Comparison of ENCODE assay signal across 23 cellular contexts in genomic region chr4:85748654-85749053, GRCh38.
DNase-seq lines count a peak whose midpoint lies in the region; ATAC-seq and TF ChIP-seq lines count a peak whose summit lies in the region.
"Had no signal": no experiment of that assay in that cellular context is flagged by ENCODE, and none has a peak within 500 bp of the region (broad histone marks: within the 10 kb centered on the region; RNA-seq: fewer than 3 reads in every experiment).

No MANE protein-coding gene starts in this region.

- no peak overlapping the region for H2BK15ac ChIP-seq in mesendoderm (replicated peaks; ENCODE audit: low read depth)

- H3K27me3 ChIP-seq in cardiac muscle cell (no peaks in the 10 kb centered on the region), mesendoderm (ENCODE audit: insufficient read depth, low read length, poor library complexity) (no peaks in the 10 kb centered on the region)
- H3K27me3 ChIP-seq: foreskin keratinocyte, hepatocyte, left lung had no signal

- intact Hi-C loops in cardiac septum (cut with DNase I): loop anchor here (5.0 kb wide), 2 partner anchors 376 to 601 kb away; no protein-coding TSS in a partner anchor
- intact Hi-C loops in activated T-helper 1 cell treated with anti-CD3 and anti-CD28 coated beads, Interleukin-12 subunit alpha, Interleukin-12 subunit beta, Interleukin-2, Interleukin-4 antibody, amounts not matched to agents 30 ng/mL and 10 ng/mL and 1 ng/mL, durations not matched to agents 14 hours and 24 hours and 36 hours (cut with micrococcal nuclease): loop anchor here (1.0 kb wide), 2 partner anchors 601 to 664 kb away; no protein-coding TSS in a partner anchor
- intact Hi-C loops in sciatic nerve (cut with DNase I): loop anchor here (10.0 kb wide), 1 partner anchor 594 kb away; no protein-coding TSS in a partner anchor

- H3K79me1 ChIP-seq in mesendoderm (ENCODE audit: low read length): no peaks in the 10 kb centered on the region

- H3K4me3 ChIP-seq in cardiac muscle cell (no peak overlapping the region), choroid plexus epithelial cell (ENCODE audit: low read depth, low read length) (no peak overlapping the region), mesendoderm (ENCODE audit: low read length) (no peak overlapping the region)
- H3K4me3 ChIP-seq: A549, GM23338, hepatocyte, left lung had no signal

- peak overlapping the region; percentile 54 for H3K56ac ChIP-seq in mesendoderm (ENCODE audit: low read length)

- no peak overlapping the region for H3K4me3 Mint-ChIP-seq in activated T-helper 1 cell treated with anti-CD3 and anti-CD28 coated beads, Interleukin-12 subunit alpha, Interleukin-12 subunit beta, Interleukin-2, Interleukin-4 antibody, amounts not matched to agents 30 ng/mL and 10 ng/mL and 1 ng/mL, durations not matched to agents 14 hours and 24 hours and 36 hours
- H3K4me3 Mint-ChIP-seq: activated CD4-positive, alpha-beta T cell treated with anti-CD3 and anti-CD28 coated beads, Interleukin-2, amount 10 ng/mL, durations not matched to agents 24 days and 14 days; activated CD8-positive, alpha-beta memory T cell treated with anti-CD3 and anti-CD28 coated beads, Interleukin-2, amount 10 ng/mL, durations not matched to agents 7 days and 5 days; GM23338; HFFc6; immature natural killer cell; T-helper 2 cell treated with Interferon-gamma antibody and Interleukin-4, amounts not matched to agents 5 μg/mL and 100 μg/mL, for 36 hours; type B pancreatic cell had no signal

- no peak overlapping the region for H3K18ac ChIP-seq in mesendoderm (ENCODE audit: low read length)

- ATAC-seq in sciatic nerve (no peak), HG02973 (IDR thresholded peaks at IDR 0.05; ENCODE audit: unreplicated experiment) (no peak)

- no peak overlapping the region for H3K27ac ChIP-seq in cardiac muscle cell
- no peak overlapping the region for H3K27ac ChIP-seq in mesendoderm (ENCODE audit: low read depth, low read length)
- H3K27ac ChIP-seq: A549, epithelial cell of prostate, foreskin keratinocyte, hepatocyte, left lung had no signal

- no peaks in the 10 kb centered on the region for H3K9me3 Mint-ChIP-seq in activated T-helper 1 cell treated with anti-CD3 and anti-CD28 coated beads, Interleukin-12 subunit alpha, Interleukin-12 subunit beta, Interleukin-2, Interleukin-4 antibody, amounts not matched to agents 30 ng/mL and 10 ng/mL and 1 ng/mL, durations not matched to agents 14 hours and 24 hours and 36 hours
- H3K9me3 Mint-ChIP-seq: activated CD4-positive, alpha-beta T cell treated with anti-CD3 and anti-CD28 coated beads, Interleukin-2, amount 10 ng/mL, durations not matched to agents 24 days and 14 days; GM23338; HFFc6; T-helper 2 cell treated with Interferon-gamma antibody and Interleukin-4, amounts not matched to agents 5 μg/mL and 100 μg/mL, for 36 hours; type B pancreatic cell had no signal

- peak; percentile 37 to 61 for DNase-seq in cardiac muscle cell (ENCODE audit: low read depth in 1 of 2, low spot score in 1 of 2)
- DNase-seq in cardiac septum (ENCODE audit: low spot score): no peak
- DNase-seq in choroid plexus epithelial cell (ENCODE audit: low read depth): peak; percentile 53
- no peak for DNase-seq in mesendoderm
- no peak for DNase-seq in activated T-helper 1 cell treated with anti-CD3 and anti-CD28 coated beads, Interleukin-12 subunit alpha, Interleukin-12 subunit beta, Interleukin-2, Interleukin-4 antibody, amounts not matched to agents 30 ng/mL and 10 ng/mL and 1 ng/mL, durations not matched to agents 14 hours and 24 hours and 36 hours (ENCODE audit: low spot score)
- no peak for DNase-seq in sciatic nerve (ENCODE audit: low spot score)
- no peak for DNase-seq in hippocampal formation (lab: John Stamatoyannopoulos, UW)
- DNase-seq: activated CD8-positive, alpha-beta memory T cell treated with anti-CD3 and anti-CD28 coated beads, Interleukin-2, amount 10 ng/mL, durations not matched to agents 7 days and 5 days; activated naive CD4-positive, alpha-beta T cell treated with anti-CD3 and anti-CD28 coated beads, Interleukin-2, amount 50 U/mL, for 16 hours; HFFc6; immature natural killer cell; left lung; NCI-H2171 treated with DMSO at 0.1 percent for 48 hours; stimulated activated CD8-positive, alpha-beta memory T cell treated with anti-CD3 and anti-CD28 coated beads, Interleukin-4, amount 100 ng/mL, for 48 hours had no signal

- no peaks in the 10 kb centered on the region for H3K36me3 Mint-ChIP-seq in activated T-helper 1 cell treated with anti-CD3 and anti-CD28 coated beads, Interleukin-12 subunit alpha, Interleukin-12 subunit beta, Interleukin-2, Interleukin-4 antibody, amounts not matched to agents 30 ng/mL and 10 ng/mL and 1 ng/mL, durations not matched to agents 14 hours and 24 hours and 36 hours (ENCODE audit: low read depth)
- H3K36me3 Mint-ChIP-seq: activated CD8-positive, alpha-beta memory T cell treated with anti-CD3 and anti-CD28 coated beads, Interleukin-2, amount 10 ng/mL, durations not matched to agents 7 days and 5 days; immature natural killer cell; type B pancreatic cell had no signal

- H4K8ac ChIP-seq in mesendoderm (ENCODE audit: low read depth, low read length): no peak overlapping the region

- H3K27me3 Mint-ChIP-seq in activated T-helper 1 cell treated with anti-CD3 and anti-CD28 coated beads, Interleukin-12 subunit alpha, Interleukin-12 subunit beta, Interleukin-2, Interleukin-4 antibody, amounts not matched to agents 30 ng/mL and 10 ng/mL and 1 ng/mL, durations not matched to agents 14 hours and 24 hours and 36 hours (ENCODE audit: insufficient read depth): no peaks in the 10 kb centered on the region
- H3K27me3 Mint-ChIP-seq: activated CD4-positive, alpha-beta T cell treated with anti-CD3 and anti-CD28 coated beads, Interleukin-2, amount 10 ng/mL, durations not matched to agents 24 days and 14 days; activated CD8-positive, alpha-beta memory T cell treated with anti-CD3 and anti-CD28 coated beads, Interleukin-2, amount 10 ng/mL, durations not matched to agents 7 days and 5 days; type B pancreatic cell had no signal

- no peak overlapping the region for H3K27ac Mint-ChIP-seq in activated T-helper 1 cell treated with anti-CD3 and anti-CD28 coated beads, Interleukin-12 subunit alpha, Interleukin-12 subunit beta, Interleukin-2, Interleukin-4 antibody, amounts not matched to agents 30 ng/mL and 10 ng/mL and 1 ng/mL, durations not matched to agents 14 hours and 24 hours and 36 hours
- H3K27ac Mint-ChIP-seq: activated CD4-positive, alpha-beta T cell treated with anti-CD3 and anti-CD28 coated beads, Interleukin-2, amount 10 ng/mL, durations not matched to agents 24 days and 14 days; activated CD8-positive, alpha-beta memory T cell treated with anti-CD3 and anti-CD28 coated beads, Interleukin-2, amount 10 ng/mL, durations not matched to agents 7 days and 5 days; GM23338; HFFc6; immature natural killer cell; T-helper 2 cell treated with Interferon-gamma antibody and Interleukin-4, amounts not matched to agents 5 μg/mL and 100 μg/mL, for 36 hours; type B pancreatic cell had no signal

- no peak overlapping the region for H4K5ac ChIP-seq in mesendoderm (ENCODE audit: low read length)

- H3K4me1 Mint-ChIP-seq in activated T-helper 1 cell treated with anti-CD3 and anti-CD28 coated beads, Interleukin-12 subunit alpha, Interleukin-12 subunit beta, Interleukin-2, Interleukin-4 antibody, amounts not matched to agents 30 ng/mL and 10 ng/mL and 1 ng/mL, durations not matched to agents 14 hours and 24 hours and 36 hours (ENCODE audit: low read depth): no peaks in the 10 kb centered on the region
- H3K4me1 Mint-ChIP-seq: activated CD4-positive, alpha-beta T cell treated with anti-CD3 and anti-CD28 coated beads, Interleukin-2, amount 10 ng/mL, durations not matched to agents 24 days and 14 days; activated CD8-positive, alpha-beta memory T cell treated with anti-CD3 and anti-CD28 coated beads, Interleukin-2, amount 10 ng/mL, durations not matched to agents 7 days and 5 days; immature natural killer cell had no signal

- H3K4me1 ChIP-seq in cardiac muscle cell (ENCODE audit: low read depth) (peaks cover 26% of the 10 kb centered on the region), mesendoderm (ENCODE audit: control insufficient read depth, low read depth, low read length) (peaks cover 7% of the 10 kb centered on the region)

- WGBS in mesendoderm (ENCODE audit: extremely low coverage, insufficient coverage, low lambda C conversion rate): no CpG with 5 or more reads among the region's 4 CpGs

- H3K23ac ChIP-seq in mesendoderm (ENCODE audit: low read length): peak overlapping the region; percentile 48

- no peaks in the 10 kb centered on the region for H3K9me3 ChIP-seq in cardiac muscle cell (ENCODE audit: low read depth)
- H3K9me3 ChIP-seq: A549, left lung had no signal

- H2BK120ac ChIP-seq in mesendoderm (ENCODE audit: low read depth, low read length): no peak overlapping the region

- peak overlapping the region; percentile 0 for H3K4ac ChIP-seq in mesendoderm (ENCODE audit: low read depth, low read length)

- H3K79me2 ChIP-seq in mesendoderm (ENCODE audit: control insufficient read depth, insufficient read depth, low read length): no peaks in the 10 kb centered on the region
- H3K79me2 ChIP-seq: hepatocyte had no signal

- peak overlapping the region; percentile 76 for H2BK5ac ChIP-seq in mesendoderm (ENCODE audit: low read length)

- no peak overlapping the region for H3K4me2 ChIP-seq in mesendoderm (ENCODE audit: low read length)
- H3K4me2 ChIP-seq: A549, GM23338, hepatocyte had no signal

- no peak overlapping the region for H3K9ac ChIP-seq in mesendoderm (ENCODE audit: low read length)

- H2AK5ac ChIP-seq in mesendoderm (ENCODE audit: low read length): peak overlapping the region; percentile 18

- TF ChIP-seq CTCF in cardiac muscle cell (IDR thresholded peaks at IDR 0.05; ENCODE audit: low read depth, low read length) (no peak), choroid plexus epithelial cell (conservative IDR thresholded peaks at IDR 0.05; ENCODE audit: low read depth, low read length) (no peak)

- H3K36me3 ChIP-seq in cardiac muscle cell (no peaks in the 10 kb centered on the region), mesendoderm (ENCODE audit: control insufficient read depth, insufficient read depth, low read length) (no peaks in the 10 kb centered on the region)
- H3K36me3 ChIP-seq: left lung had no signal

Comparison
In these comparisons a context has a peak if more than half of its experiments do, and no peak if none do; other contexts are left out.
1. DNase-seq: peak in cardiac muscle cell (2 of 2) and choroid plexus epithelial cell (single experiment); none in cardiac septum (single experiment), mesendoderm (single experiment), activated T-helper 1 cell treated with anti-CD3 and anti-CD28 coated beads, Interleukin-12 subunit alpha, Interleukin-12 subunit beta, Interleukin-2, Interleukin-4 antibody, amounts not matched to agents 30 ng/mL and 10 ng/mL and 1 ng/mL, durations not matched to agents 14 hours and 24 hours and 36 hours (single experiment), sciatic nerve (single experiment) and hippocampal formation (0 of 2).